ENCODE assay signal across 21 cellular contexts in the genomic region with DNA sequence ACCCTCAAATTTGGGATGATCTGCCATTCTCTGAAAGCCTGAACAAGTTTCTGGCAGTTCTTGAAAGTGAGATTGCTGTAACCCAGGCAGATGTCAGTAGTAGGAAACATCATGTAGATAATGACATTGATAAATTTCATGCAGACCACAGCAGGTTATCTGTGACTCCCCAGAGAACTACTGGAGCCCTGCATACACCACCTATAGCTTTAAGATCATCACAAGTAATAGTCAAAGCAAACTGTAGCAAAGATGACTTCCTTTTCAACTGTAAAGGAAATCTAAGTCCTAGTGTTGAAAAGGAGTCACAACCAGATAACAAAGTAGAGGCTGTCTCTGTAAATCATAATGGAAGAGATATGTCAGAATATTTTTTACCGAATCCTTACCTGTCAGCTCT. TPM values are rescaled to one million over a fixed set of nuclear protein-coding genes. Genes with fewer than 3 reads are reported as not detected.
A peak's percentile ranks its signal among the peaks of the same experiment; 100 is the strongest.
DNase-seq lines count a peak whose midpoint lies in the region; ATAC-seq, FAIRE-seq and TF ChIP-seq lines count a peak whose summit lies in the region.
"Had no signal": no experiment of that assay in that cellular context is flagged by ENCODE, and none has a peak within 500 bp of the region (broad histone marks: within the 10 kb centered on the region; RNA-seq: fewer than 3 reads in every experiment).

No MANE protein-coding gene starts in this region.

- TF ChIP-seq RAD21 in GM12878 (IDR thresholded peaks at IDR 0.05; ENCODE audit: insufficient read depth, low read depth, low read length), result no peak

- RAD21 ChIA-PET in GM12878 (lab: Charles Lee; ENCODE audit: unreplicated experiment), result interaction anchor here (0.6 to 3.4 kb wide), 8 partner anchors 9 to 130 kb away, joined by 3 to 31 read pairs (median 4); a partner anchor contains a TSS

- H3K27ac ChIP-seq in CD4-positive, alpha-beta T cell (ENCODE audit: low read depth, low read length), result no peak overlapping the region
- H3K27ac ChIP-seq in SU-DHL-6 (ENCODE audit: low read depth, low read length) (peak overlapping the region; percentile 98; the same call in 1 of the 2 replicates), GM12878 (ENCODE audit: control insufficient read depth, insufficient read depth) (no peak overlapping the region), body of pancreas (no peak overlapping the region)
- H3K27ac ChIP-seq: A549; BLaER1 treated with 17β-estradiol and CSF1 and Interleukin-3, amounts not matched to agents 10 nM and 100 nM; SJSA1 had no signal

- H3K4me3 Mint-ChIP-seq in CD4-positive, alpha-beta T cell, result peak overlapping the region; percentile 39
- H3K4me3 Mint-ChIP-seq: H9 had no signal

- no peaks in the 10 kb centered on the region for H3K9me3 ChIP-seq in CD4-positive, alpha-beta T cell (ENCODE audit: control insufficient read depth, low read length)
- H3K9me3 ChIP-seq in SU-DHL-6 (ENCODE audit: insufficient read depth, low read length) (no peaks in the 10 kb centered on the region), GM12878 (replicated peaks; ENCODE audit: control insufficient read depth, insufficient read depth, low read length) (no peaks in the 10 kb centered on the region), body of pancreas (no peaks in the 10 kb centered on the region)
- H3K9me3 ChIP-seq: A549; BLaER1 treated with 17β-estradiol and CSF1 and Interleukin-3, amounts not matched to agents 10 nM and 100 nM; SJSA1 had no signal

- H2AFZ ChIP-seq in SU-DHL-6 (ENCODE audit: low read depth, low read length, severe bottlenecking), result no peak overlapping the region
- H2AFZ ChIP-seq in GM12878 (ENCODE audit: control insufficient read depth, low read depth, low read length), result no peak overlapping the region

- H3K79me2 ChIP-seq in SU-DHL-6 (ENCODE audit: insufficient read depth, low read length) (peaks cover 3% of the 10 kb centered on the region; the same call in 1 of the 2 replicates), GM12878 (ENCODE audit: control insufficient read depth, insufficient read depth, low read length) (no peaks in the 10 kb centered on the region)

- no peak for TF ChIP-seq EP300 in GM12878 (IDR thresholded peaks at IDR 0.05; ENCODE audit: borderline replicate concordance in 1 of 2, control insufficient read depth in 1 of 2, low read depth in 2 of 2, low read length in 2 of 2)

- H3K4me3 ChIP-seq in SU-DHL-6 (ENCODE audit: insufficient read depth, low read length, poor library complexity, severe bottlenecking) (no peak overlapping the region), GM12878 (no peak overlapping the region), body of pancreas (no peak overlapping the region)
- H3K4me3 ChIP-seq: A549; BLaER1 treated with 17β-estradiol and CSF1 and Interleukin-3, amounts not matched to agents 10 nM and 100 nM; SJSA1 had no signal

- no peaks in the 10 kb centered on the region for H3K27me3 ChIP-seq in CD4-positive, alpha-beta T cell (ENCODE audit: control insufficient read depth, insufficient read depth, low read length)
- H3K27me3 ChIP-seq in SU-DHL-6 (ENCODE audit: low read length) (no peaks in the 10 kb centered on the region), GM12878 (replicated peaks in 1 of 2; ENCODE audit: control insufficient read depth in 2 of 2, insufficient read depth in 2 of 2, low read length in 1 of 2) (no peaks in the 10 kb centered on the region), body of pancreas (no peaks in the 10 kb centered on the region)
- H3K27me3 ChIP-seq: BLaER1 treated with 17β-estradiol and CSF1 and Interleukin-3, amounts not matched to agents 10 nM and 100 nM; SJSA1 had no signal

- FAIRE-seq in GM12892 (lab: Jason Lieb, UNC), result peak; percentile 56
- FAIRE-seq in GM12878 (lab: Jason Lieb, UNC), result no peak
- FAIRE-seq: A549 had no signal

- no TSS peak for BruUV-seq in GM12878 (replicated peaks; lab: Mats Ljungman, UMichigan)

- H3K9ac ChIP-seq in SU-DHL-6 (ENCODE audit: low read length) (no peak overlapping the region), GM12878 (ENCODE audit: control insufficient read depth, insufficient read depth, low read length) (no peak overlapping the region)
- H3K9ac ChIP-seq: BLaER1 treated with 17β-estradiol and CSF1 and Interleukin-3, amounts not matched to agents 10 nM and 100 nM had no signal

- no peaks in the 10 kb centered on the region for H3K9me2 ChIP-seq in SU-DHL-6 (replicated peaks; ENCODE audit: insufficient read depth, low read length)

- in situ Hi-C loops in GM12878 (cut with MboI), result no loop called here

- H3K4me1 Mint-ChIP-seq in CD4-positive, alpha-beta T cell (ENCODE audit: low read depth), result peaks cover 48% of the 10 kb centered on the region
- H3K4me1 Mint-ChIP-seq: H9 had no signal

- no peaks in the 10 kb centered on the region for H3K9me3 Mint-ChIP-seq in CD4-positive, alpha-beta T cell
- H3K9me3 Mint-ChIP-seq: H9 had no signal

- no peak for TF ChIP-seq CTCF in CD4-positive, alpha-beta T cell (IDR thresholded peaks at IDR 0.05)
- TF ChIP-seq CTCF in SU-DHL-6 (IDR thresholded peaks at IDR 0.05; ENCODE audit: insufficient read depth, low read length, poor library complexity, severe bottlenecking), result no peak
- TF ChIP-seq CTCF in GM12878 (IDR thresholded peaks at IDR 0.05 in 2 of 3, conservative IDR thresholded peaks at IDR 0.05 in 1 of 3; ENCODE audit: control insufficient read depth in 2 of 3, extremely low read depth in 1 of 3, insufficient read depth in 1 of 3, low read depth in 3 of 3, low read length in 3 of 3), result no peak
- no peak for TF ChIP-seq CTCF in body of pancreas (IDR thresholded peaks at IDR 0.05)

- SMC1A ChIA-PET in GM12878 (lab: Charles Lee; ENCODE audit: uncharacterized antibody, unreplicated experiment), result interaction anchor here (0.7 to 6.7 kb wide), 6 partner anchors 14 to 224 kb away, joined by 3 to 85 read pairs (median 6); a partner anchor contains a TSS

- POLR2A ChIA-PET in CD4-positive, alpha-beta T cell (lab: Charles Lee), result interaction anchor here (0.9 to 4.2 kb wide), 7 partner anchors 14 to 224 kb away, joined by 3 to 31 read pairs (median 5); a partner anchor contains a TSS
- POLR2A ChIA-PET in GM12878 (lab: Charles Lee), result interaction anchor here (0.8 to 2.2 kb wide), 5 partner anchors 14 to 131 kb away, joined by 3 to 6 read pairs (median 3); no protein-coding TSS in a partner anchor

- TF ChIP-seq POLR2A in GM12892 (IDR thresholded peaks at IDR 0.05; ENCODE audit: low read depth, low read length), result no peak
- no peak for TF ChIP-seq POLR2A in GM12878 (IDR thresholded peaks at IDR 0.05; ENCODE audit: low read depth, low read length)
- no peak for TF ChIP-seq POLR2A in body of pancreas (IDR thresholded peaks at IDR 0.05)

- peaks cover 30% of the 10 kb centered on the region; the same call in 1 of the 2 replicates for H3K36me3 ChIP-seq in SU-DHL-6 (ENCODE audit: low read length)
- H3K36me3 ChIP-seq in GM12878 (ENCODE audit: control insufficient read depth in 2 of 2, insufficient read depth in 2 of 2, low read length in 1 of 2), result peaks cover 0 to 2% of the 10 kb centered on the region in 2 experiments; a peak in 2 of 4 replicates
- H3K36me3 ChIP-seq in body of pancreas (replicated peaks in 1 of 2; ENCODE audit: insufficient read depth in 1 of 2, low read depth in 2 of 2), result no peaks in the 10 kb centered on the region
- H3K36me3 ChIP-seq: SJSA1 had no signal

- ATAC-seq in CD4-positive, alpha-beta T cell (ENCODE audit: poor library complexity), result no peak
- no peak for ATAC-seq in GM12878
- no peak for ATAC-seq in body of pancreas
- ATAC-seq: A549, Panc1 had no signal

- intact Hi-C loops in CD4-positive, alpha-beta T cell (cut with DNase I, micrococcal nuclease), result loop anchor here (1.0 to 5.0 kb wide), 2 partner anchors 28 to 35 kb away; no protein-coding TSS in a partner anchor
- intact Hi-C loops in GM12878 (cut with micrococcal nuclease; ENCODE audit: unreplicated experiment) (no loop called here), body of pancreas (cut with DNase I) (no loop called here)

- H4K20me1 ChIP-seq in SU-DHL-6 (ENCODE audit: low read depth, low read length), result no peaks in the 10 kb centered on the region
- H4K20me1 ChIP-seq in GM12878 (ENCODE audit: control insufficient read depth, insufficient read depth), result no peaks in the 10 kb centered on the region
- H4K20me1 ChIP-seq: BLaER1 treated with 17β-estradiol and CSF1 and Interleukin-3, amounts not matched to agents 10 nM and 100 nM had no signal

- 100% methylated on average over 1 of the region's 1 CpG for WGBS in GM12878 (ENCODE audit: insufficient coverage, insufficient replicate concordance, low lambda C conversion rate, missing lambda C conversion rate)
- 71 to 96% methylated on average over 1 of the region's 1 CpG for WGBS in body of pancreas, 2 donors

- no peaks in the 10 kb centered on the region for H3K27me3 Mint-ChIP-seq in CD4-positive, alpha-beta T cell

- CTCF ChIA-PET in CD4-positive, alpha-beta T cell (lab: Charles Lee), result interaction anchor here (2.1 kb wide), 1 partner anchor 65 kb away, joined by 4 read pairs; no protein-coding TSS in a partner anchor
- CTCF ChIA-PET in GM12878 (lab: Yijun Ruan, JAX), result interaction anchor here (0.7 to 3.5 kb wide), 6 partner anchors 12 to 316 kb away, joined by 3 to 14 read pairs (median 11); no protein-coding TSS in a partner anchor

- H3K27ac Mint-ChIP-seq in CD4-positive, alpha-beta T cell, result peak overlapping the region; percentile 34
- H3K27ac Mint-ChIP-seq: H9 had no signal

- no peaks in the 10 kb centered on the region for H3K36me3 Mint-ChIP-seq in CD4-positive, alpha-beta T cell (ENCODE audit: low read depth)

- H3K4me1 ChIP-seq in GM12878 (ENCODE audit: control insufficient read depth, insufficient read depth, low read length), result peaks cover 13% of the 10 kb centered on the region
- H3K4me1 ChIP-seq in body of pancreas, result no peaks in the 10 kb centered on the region
- H3K4me1 ChIP-seq: SJSA1 had no signal

- no peak for DNase-seq in CD4-positive, alpha-beta T cell
- DNase-seq in GM12892 (ENCODE audit: insufficient read length) (no peak), GM12878 (ENCODE audit: low read depth, low spot score) (no peak), body of pancreas (no peak), glomerular visceral epithelial cell (ENCODE audit: extremely low spot score) (no peak), nucleus accumbens (lab: John Stamatoyannopoulos, UW) (no peak)
- DNase-seq in stimulated activated CD4-positive, alpha-beta T cell treated with anti-CD3 and anti-CD28 coated beads, Interleukin-12 subunit alpha, Interleukin-12 subunit beta, amount 100 ng/mL, for 4 hours, result no peak
- DNase-seq: DND-41, H9, Kasumi-1, MM.1S, NCI-H1092, NCI-H1436 treated with DMSO at 0.1 percent for 48 hours, NCI-H2029 treated with DMSO at 0.1 percent for 48 hours, NCI-H2171, NCI-H526 had no signal

- peaks cover 30% of the 10 kb centered on the region for H3F3A ChIP-seq in SU-DHL-6 (ENCODE audit: insufficient read depth)

- no peak overlapping the region for H3K4me2 ChIP-seq in SU-DHL-6 (ENCODE audit: low read depth, low read length, poor library complexity, severe bottlenecking)
- no peak overlapping the region for H3K4me2 ChIP-seq in GM12878 (ENCODE audit: control insufficient read depth, insufficient read depth)
- H3K4me2 ChIP-seq: A549; BLaER1 treated with 17β-estradiol and CSF1 and Interleukin-3, amounts not matched to agents 10 nM and 100 nM had no signal

RNA-seq across cellular contexts. Expression of a gene that starts 31.0 kb away (rescaled TPM):
- total RNA-seq in CD4-positive, alpha-beta T cell, result under 1 TPM; 0.59 to 0.85 TPM
- 4.3 TPM for polyA plus RNA-seq in GM12892 (2012; ENCODE audit: missing spikeins)
- 6.3 and 6.5 TPM in 2 replicates for total RNA-seq in GM12878 (2013; cell fraction: nucleolus; rRNA removed)
- total RNA-seq in GM12878 (2014; rRNA removed), result 12.3 and 13.9 TPM in 2 replicates
- total RNA-seq in GM12878 (2014; rRNA removed; fragmentation: Illumina TruSeq; extraction: Trizol), result 13.1 and 13.6 TPM in 2 replicates
- 10.3 and 14.2 TPM in 2 replicates for total RNA-seq in GM12878 (2021)
- 1.8 TPM for polyA plus RNA-seq in GM12878 (2011; ENCODE audit: low read depth)
- 14.7 and 19.6 TPM in 2 replicates for polyA plus RNA-seq in GM12878 (2011; rRNA removed)
- 7.5 and 8.4 TPM in 2 replicates for polyA plus RNA-seq in GM12878 (2011; cell fraction: cytosol; rRNA removed)
- 6.2 and 6.7 TPM in 2 replicates for polyA plus RNA-seq in GM12878 (2011; cell fraction: nucleus; rRNA removed)
- polyA plus RNA-seq in GM12878 (2012), result 2.3 and 3.4 TPM in 2 replicates
- polyA plus RNA-seq in GM12878 (2014; fragmentation: Illumina TruSeq; extraction: Trizol), result 15.4 and 20.6 TPM in 2 replicates
- polyA plus RNA-seq in GM12878 (2014; fragmentation: Nextera tagmentation; extraction: Ambion mirVana), result 1 to 10 TPM; 6.9 to 7.0 TPM
- 7.2 and 8.8 TPM in 2 replicates for polyA plus RNA-seq in GM12878 (2014; rRNA removed)
- 10 to 100 TPM; 22.6 to 27.8 TPM for polyA plus RNA-seq in GM12878 (2016; fragmentation: Nextera tagmentation; extraction: Ambion mirVana)
- 10.8 and 14.1 TPM in 2 replicates for polyA minus RNA-seq in GM12878 (2011; rRNA and poly(A)+ RNA removed)
- polyA minus RNA-seq in GM12878 (2011; cell fraction: cytosol; rRNA and poly(A)+ RNA removed), result 4.0 and 4.9 TPM in 2 replicates
- polyA minus RNA-seq in GM12878 (2011; cell fraction: nucleus; rRNA and poly(A)+ RNA removed), result 3.4 and 6.8 TPM in 2 replicates
- not detected for total RNA-seq in body of pancreas

RNA-seq across cellular contexts. Expression of a gene that starts 32.3 kb away (rescaled TPM):
- total RNA-seq in CD4-positive, alpha-beta T cell, result 10 to 100 TPM; 13.7 to 16.0 TPM
- polyA plus RNA-seq in GM12892 (2012; ENCODE audit: missing spikeins), result 17.2 TPM
- total RNA-seq in GM12878 (2013; cell fraction: nucleolus; rRNA removed), result 32.3 and 37.1 TPM in 2 replicates
- total RNA-seq in GM12878 (2014; rRNA removed), result 16.1 and 18.3 TPM in 2 replicates
- 19.4 and 20.2 TPM in 2 replicates for total RNA-seq in GM12878 (2014; rRNA removed; fragmentation: Illumina TruSeq; extraction: Trizol)
- 20.6 and 21.5 TPM in 2 replicates for total RNA-seq in GM12878 (2021)
- polyA plus RNA-seq in GM12878 (2011; ENCODE audit: low read depth), result 16.8 TPM
- 43.6 and 55.5 TPM in 2 replicates for polyA plus RNA-seq in GM12878 (2011; rRNA removed)
- polyA plus RNA-seq in GM12878 (2011; cell fraction: cytosol; rRNA removed), result 23.9 and 33.0 TPM in 2 replicates
- 12.0 and 17.6 TPM in 2 replicates for polyA plus RNA-seq in GM12878 (2011; cell fraction: nucleus; rRNA removed)
- 18.7 and 20.6 TPM in 2 replicates for polyA plus RNA-seq in GM12878 (2012)
- polyA plus RNA-seq in GM12878 (2014; fragmentation: Illumina TruSeq; extraction: Trizol), result 26.9 and 30.4 TPM in 2 replicates
- 10 to 100 TPM; 21.5 to 25.3 TPM for polyA plus RNA-seq in GM12878 (2014; fragmentation: Nextera tagmentation; extraction: Ambion mirVana)
- 14.2 and 15.4 TPM in 2 replicates for polyA plus RNA-seq in GM12878 (2014; rRNA removed)
- 10 to 100 TPM; 14.9 to 15.4 TPM for polyA plus RNA-seq in GM12878 (2016; fragmentation: Nextera tagmentation; extraction: Ambion mirVana)
- polyA minus RNA-seq in GM12878 (2011; rRNA and poly(A)+ RNA removed), result 30.4 and 38.0 TPM in 2 replicates
- 14.4 and 14.9 TPM in 2 replicates for polyA minus RNA-seq in GM12878 (2011; cell fraction: cytosol; rRNA and poly(A)+ RNA removed)
- polyA minus RNA-seq in GM12878 (2011; cell fraction: nucleus; rRNA and poly(A)+ RNA removed), result 8.8 and 12.3 TPM in 2 replicates
- 10 to 100 TPM; 16.8 to 38.9 TPM for total RNA-seq in body of pancreas

Comparison
In these comparisons a context has a peak if more than half of its experiments do, and no peak if none do; other contexts are left out.
1. intact Hi-C loops: an anchor here in CD4-positive, alpha-beta T cell (1.0 to 5.0 kb wide); none called in GM12878 and body of pancreas.